1 cellular context compared by ENCODE assay signal in the genomic region with DNA sequence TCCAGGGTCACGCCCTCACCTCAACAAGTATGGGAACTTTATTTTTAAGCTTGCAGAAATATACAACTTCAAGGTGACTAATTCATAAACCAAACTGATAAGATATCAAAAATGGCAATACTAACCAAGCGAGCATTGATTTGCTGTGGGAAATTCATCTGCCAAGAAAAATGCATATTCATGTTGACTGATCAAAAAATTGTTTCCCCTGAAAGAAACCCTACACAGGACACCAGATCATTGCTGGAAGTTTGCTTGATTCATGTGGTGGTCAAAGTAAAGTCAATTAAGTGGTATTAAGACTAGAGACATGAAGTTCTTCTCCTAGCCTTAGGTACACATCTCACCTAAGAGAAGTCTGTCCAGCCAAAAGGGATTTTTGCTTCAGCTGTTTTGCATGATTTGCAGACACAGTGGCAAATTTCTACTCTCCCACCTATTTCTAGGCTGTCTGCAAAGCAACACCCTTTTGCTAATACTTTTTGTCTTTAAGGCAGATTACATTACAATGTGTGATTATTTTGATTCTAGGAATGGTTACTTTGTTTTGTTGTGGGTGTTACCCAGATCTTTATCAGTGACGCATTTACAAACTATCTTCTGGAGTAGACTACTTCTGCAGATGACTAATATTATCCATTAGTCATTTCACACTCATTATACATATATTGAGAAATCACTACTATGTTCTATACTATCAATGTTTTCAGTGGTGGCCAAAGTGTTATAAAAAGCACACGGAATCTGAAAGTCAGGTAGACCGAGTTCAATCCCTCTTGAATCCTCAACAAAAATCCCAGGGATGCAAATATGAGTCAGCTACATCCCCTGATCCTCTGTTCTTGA.
TF ChIP-seq lines count a peak whose summit lies in the region.

No MANE protein-coding gene starts in this region.

TF ChIP-seq in K562, 482 proteins besides CTCF, POLR2A, EP300 and RAD21 (continued from another document and continues in another):
- TF ChIP-seq CUX1 (CRISPR knock-in tag; IDR thresholded peaks at IDR 0.05) (no peak), BRD4 (IDR thresholded peaks at IDR 0.05) (no peak), ZNF512 (tag; IDR thresholded peaks at IDR 0.05) (no peak), FOS (IDR thresholded peaks at IDR 0.05; ENCODE audit: extremely low read depth, insufficient read length) (peak; percentile 45), ZEB2 (IDR thresholded peaks at IDR 0.05) (no peak), CBFA2T3 (IDR thresholded peaks at IDR 0.05) (no peak), TRIM28 (IDR thresholded peaks at IDR 0.05) (no peak), HDAC3 (IDR thresholded peaks at IDR 0.05; ENCODE audit: borderline replicate concordance, partially characterized antibody) (peak; percentile 31), SMARCA4 (IDR thresholded peaks at IDR 0.05) (peak; percentile 72; the same call in 1 of the 2 replicates), GTF2B (IDR thresholded peaks at IDR 0.05; ENCODE audit: extremely low read depth, insufficient read length) (no peak), CREB1 (IDR thresholded peaks at IDR 0.05) (no peak), CREB1 (CRISPR knock-in tag; IDR thresholded peaks at IDR 0.05) (no peak), NR2C1 (IDR thresholded peaks at IDR 0.05) (0 out of 2 replicates have a peak, but pooled peaks have one; percentile 7), NR2C1 (tag; IDR thresholded peaks at IDR 0.05) (no peak), NONO (IDR thresholded peaks at IDR 0.05; ENCODE audit: low read depth in 2 of 2, low read length in 1 of 2) (no peak), ARID3A (IDR thresholded peaks at IDR 0.05; ENCODE audit: borderline replicate concordance, low read depth, low read length) (0 out of 2 replicates have a peak, but pooled peaks have one; percentile 19), TSHZ1 (CRISPR knock-in tag; IDR thresholded peaks at IDR 0.05) (no peak), ZNF561 (CRISPR knock-in tag; conservative IDR thresholded peaks at IDR 0.05) (no peak), RBM25 (IDR thresholded peaks at IDR 0.05; ENCODE audit: low read depth, low read length, severe bottlenecking) (no peak), THAP7 (CRISPR knock-in tag; IDR thresholded peaks at IDR 0.05) (no peak), NR2F6 (CRISPR knock-in tag; IDR thresholded peaks at IDR 0.05) (no peak), ZNF41 (CRISPR knock-in tag; conservative IDR thresholded peaks at IDR 0.05) (no peak), MEF2D (tag; conservative IDR thresholded peaks at IDR 0.05; ENCODE audit: low read depth) (no peak), SMARCE1 (IDR thresholded peaks at IDR 0.05) (peak; percentile 90), NFATC3 (IDR thresholded peaks at IDR 0.05) (0 out of 2 replicates have a peak, but pooled peaks have one; percentile 69), XRCC5 (IDR thresholded peaks at IDR 0.05; ENCODE audit: low read depth, low read length) (no peak), ZNF165 (CRISPR knock-in tag; IDR thresholded peaks at IDR 0.05; ENCODE audit: borderline replicate concordance) (no peak), RCOR1 (IDR thresholded peaks at IDR 0.05; ENCODE audit: borderline replicate concordance in 1 of 2, low read depth in 2 of 2, low read length in 2 of 2) (no peak), ZFX (CRISPR knock-in tag; IDR thresholded peaks at IDR 0.05) (no peak), ZNF696 (CRISPR knock-in tag; conservative IDR thresholded peaks at IDR 0.05) (no peak)
- TF ChIP-seq, protein P1, sequence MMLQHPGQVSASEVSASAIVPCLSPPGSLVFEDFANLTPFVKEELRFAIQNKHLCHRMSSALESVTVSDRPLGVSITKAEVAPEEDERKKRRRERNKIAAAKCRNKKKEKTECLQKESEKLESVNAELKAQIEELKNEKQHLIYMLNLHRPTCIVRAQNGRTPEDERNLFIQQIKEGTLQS (IDR thresholded peaks at IDR 0.05), result peak; percentile 89
- TF ChIP-seq, protein P1 (CRISPR knock-in tag; conservative IDR thresholded peaks at IDR 0.05), result 0 out of 2 replicates have a peak, but pooled peaks have one; percentile 24
- TF ChIP-seq, protein P2, sequence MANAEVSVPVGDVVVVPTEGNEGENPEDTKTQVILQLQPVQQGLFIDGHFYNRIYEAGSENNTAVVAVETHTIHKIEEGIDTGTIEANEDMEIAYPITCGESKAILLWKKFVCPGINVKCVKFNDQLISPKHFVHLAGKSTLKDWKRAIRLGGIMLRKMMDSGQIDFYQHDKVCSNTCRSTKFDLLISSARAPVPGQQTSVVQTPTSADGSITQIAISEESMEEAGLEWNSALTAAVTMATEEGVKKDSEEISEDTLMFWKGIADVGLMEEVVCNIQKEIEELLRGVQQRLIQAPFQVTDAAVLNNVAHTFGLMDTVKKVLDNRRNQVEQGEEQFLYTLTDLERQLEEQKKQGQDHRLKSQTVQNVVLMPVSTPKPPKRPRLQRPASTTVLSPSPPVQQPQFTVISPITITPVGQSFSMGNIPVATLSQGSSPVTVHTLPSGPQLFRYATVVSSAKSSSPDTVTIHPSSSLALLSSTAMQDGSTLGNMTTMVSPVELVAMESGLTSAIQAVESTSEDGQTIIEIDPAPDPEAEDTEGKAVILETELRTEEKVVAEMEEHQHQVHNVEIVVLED (CRISPR knock-in tag; IDR thresholded peaks at IDR 0.05), result no peak
